ENCODE assay signal across 1 cellular context in the genomic region with DNA sequence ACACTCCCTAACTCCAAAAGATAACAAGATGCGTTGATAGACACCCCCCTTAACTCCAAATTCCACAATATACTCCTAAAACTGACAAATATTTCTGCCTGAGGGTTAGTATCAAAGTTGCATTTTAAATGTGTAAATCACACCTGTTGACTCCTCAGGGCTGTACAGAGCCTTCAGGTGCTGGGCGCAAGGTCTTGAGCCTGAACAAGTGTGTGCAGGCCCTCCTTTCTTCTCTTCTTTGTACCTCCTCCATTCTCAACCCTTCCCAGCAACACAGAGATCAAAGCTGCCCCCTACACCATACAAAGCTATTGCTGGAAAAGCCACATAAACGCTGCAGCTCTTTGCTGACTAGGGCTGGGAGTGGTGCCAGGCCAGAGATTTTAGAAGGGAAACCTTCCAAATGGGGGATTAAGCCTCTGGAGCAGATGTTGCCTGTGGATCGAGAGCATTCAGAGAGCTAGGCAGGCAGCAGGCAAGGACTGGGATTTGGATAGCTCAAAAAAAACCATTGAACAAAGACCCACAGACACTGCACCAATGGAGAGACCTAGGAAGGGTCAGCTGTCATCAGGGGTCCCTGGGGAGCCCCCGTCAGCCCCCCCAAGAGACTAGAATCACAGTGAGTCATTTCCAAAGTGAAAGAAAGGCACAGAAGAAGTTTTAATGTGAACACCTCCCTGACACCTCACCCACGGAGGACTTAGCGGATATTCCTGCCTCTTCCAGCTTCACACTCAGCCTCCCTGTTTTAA.
TF ChIP-seq lines count a peak whose summit lies in the region.

No MANE protein-coding gene starts in this region.

TF ChIP-seq in GM12878, 131 proteins besides CTCF, POLR2A, EP300 and RAD21 (continued from another document):
- TF ChIP-seq, protein P1, sequence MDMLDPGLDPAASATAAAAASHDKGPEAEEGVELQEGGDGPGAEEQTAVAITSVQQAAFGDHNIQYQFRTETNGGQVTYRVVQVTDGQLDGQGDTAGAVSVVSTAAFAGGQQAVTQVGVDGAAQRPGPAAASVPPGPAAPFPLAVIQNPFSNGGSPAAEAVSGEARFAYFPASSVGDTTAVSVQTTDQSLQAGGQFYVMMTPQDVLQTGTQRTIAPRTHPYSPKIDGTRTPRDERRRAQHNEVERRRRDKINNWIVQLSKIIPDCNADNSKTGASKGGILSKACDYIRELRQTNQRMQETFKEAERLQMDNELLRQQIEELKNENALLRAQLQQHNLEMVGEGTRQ (IDR thresholded peaks at IDR 0.05; ENCODE audit: borderline replicate concordance, low read depth, low read length) = no peak
- TF ChIP-seq, protein P2, sequence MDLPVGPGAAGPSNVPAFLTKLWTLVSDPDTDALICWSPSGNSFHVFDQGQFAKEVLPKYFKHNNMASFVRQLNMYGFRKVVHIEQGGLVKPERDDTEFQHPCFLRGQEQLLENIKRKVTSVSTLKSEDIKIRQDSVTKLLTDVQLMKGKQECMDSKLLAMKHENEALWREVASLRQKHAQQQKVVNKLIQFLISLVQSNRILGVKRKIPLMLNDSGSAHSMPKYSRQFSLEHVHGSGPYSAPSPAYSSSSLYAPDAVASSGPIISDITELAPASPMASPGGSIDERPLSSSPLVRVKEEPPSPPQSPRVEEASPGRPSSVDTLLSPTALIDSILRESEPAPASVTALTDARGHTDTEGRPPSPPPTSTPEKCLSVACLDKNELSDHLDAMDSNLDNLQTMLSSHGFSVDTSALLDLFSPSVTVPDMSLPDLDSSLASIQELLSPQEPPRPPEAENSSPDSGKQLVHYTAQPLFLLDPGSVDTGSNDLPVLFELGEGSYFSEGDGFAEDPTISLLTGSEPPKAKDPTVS (IDR thresholded peaks at IDR 0.05; ENCODE audit: low read depth, low read length) = no peak
- peak; percentile 84 for TF ChIP-seq JUNB (IDR thresholded peaks at IDR 0.05)
- TF ChIP-seq KAT2A (conservative IDR thresholded peaks at IDR 0.05; ENCODE audit: control insufficient read depth, low read depth, low read length) = no peak
- TF ChIP-seq MEF2B (IDR thresholded peaks at IDR 0.05; ENCODE audit: partially characterized antibody, poor library complexity, severe bottlenecking) = peak; percentile 96
- TF ChIP-seq IRF4 (IDR thresholded peaks at IDR 0.05; ENCODE audit: low read depth, low read length) = peak; percentile 73
- peak; percentile 60; the same call in 1 of the 2 replicates for TF ChIP-seq EED (IDR thresholded peaks at IDR 0.05; ENCODE audit: low read depth)
- TF ChIP-seq IKZF2 (IDR thresholded peaks at IDR 0.05) = peak; percentile 63 to 66; a peak in 3 of 4 replicates
- TF ChIP-seq FOXM1 (IDR thresholded peaks at IDR 0.05; ENCODE audit: low read depth, low read length) = no peak
- peak; percentile 64 for TF ChIP-seq IKZF1 (conservative IDR thresholded peaks at IDR 0.05)
- no peak for TF ChIP-seq BMI1 (IDR thresholded peaks at IDR 0.05; ENCODE audit: borderline replicate concordance)
- TF ChIP-seq BCL11A (IDR thresholded peaks at IDR 0.05; ENCODE audit: low read depth, low read length) = peak; percentile 63; the same call in 1 of the 2 replicates
- 0 out of 2 replicates have a peak, but pooled peaks have one; percentile 41 for TF ChIP-seq GATAD2B (conservative IDR thresholded peaks at IDR 0.05; ENCODE audit: low read depth)
- TF ChIP-seq PAX5 (IDR thresholded peaks at IDR 0.05; ENCODE audit: borderline replicate concordance, low read depth, low read length) = no peak
- peak; percentile 77; the same call in 1 of the 2 replicates for TF ChIP-seq JUND (IDR thresholded peaks at IDR 0.05; ENCODE audit: low read depth, low read length)
